ENCODE assay signal across 1 cellular context in the genomic region with DNA sequence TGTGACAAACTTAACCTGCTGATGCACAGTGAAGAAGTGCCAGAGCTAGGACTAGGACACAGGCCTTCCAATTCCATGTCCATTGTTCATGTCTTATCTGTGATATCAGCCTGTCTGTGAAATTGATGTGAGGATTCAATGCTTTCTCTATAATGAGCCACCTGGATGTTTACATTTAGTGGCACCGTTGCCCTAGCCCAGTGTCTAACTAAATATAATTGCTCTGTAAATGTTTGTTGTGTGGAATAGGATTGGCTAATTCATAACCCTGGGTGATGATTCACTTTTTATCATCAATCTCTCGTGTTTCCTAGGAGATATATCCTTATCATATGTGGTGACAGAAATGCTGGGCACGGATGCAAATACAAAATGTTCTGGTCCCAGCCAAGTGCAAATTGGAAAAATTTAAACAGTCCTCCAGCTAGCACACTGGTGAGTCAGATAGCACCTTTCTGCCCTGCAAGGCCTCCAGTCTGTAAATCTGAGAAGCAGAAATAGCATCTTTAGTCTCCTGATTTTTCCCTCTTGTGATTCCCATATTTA.
TF ChIP-seq lines count a peak whose summit lies in the region.

No MANE protein-coding gene starts in this region.

TF ChIP-seq in A549, 52 proteins besides CTCF, POLR2A, EP300 and RAD21 (continued from another document):
- TF ChIP-seq PBX3 (IDR thresholded peaks at IDR 0.05), result peak; percentile 70
- TF ChIP-seq ZNF302 (CRISPR knock-in tag; IDR thresholded peaks at IDR 0.05), result no peak
- TF ChIP-seq HES2 (IDR thresholded peaks at IDR 0.05), result no peak
- TF ChIP-seq HOXB5 (CRISPR knock-in tag; IDR thresholded peaks at IDR 0.05), result peak; percentile 87
- TF ChIP-seq, protein P1, sequence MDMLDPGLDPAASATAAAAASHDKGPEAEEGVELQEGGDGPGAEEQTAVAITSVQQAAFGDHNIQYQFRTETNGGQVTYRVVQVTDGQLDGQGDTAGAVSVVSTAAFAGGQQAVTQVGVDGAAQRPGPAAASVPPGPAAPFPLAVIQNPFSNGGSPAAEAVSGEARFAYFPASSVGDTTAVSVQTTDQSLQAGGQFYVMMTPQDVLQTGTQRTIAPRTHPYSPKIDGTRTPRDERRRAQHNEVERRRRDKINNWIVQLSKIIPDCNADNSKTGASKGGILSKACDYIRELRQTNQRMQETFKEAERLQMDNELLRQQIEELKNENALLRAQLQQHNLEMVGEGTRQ (IDR thresholded peaks at IDR 0.05), result no peak
- no peak for TF ChIP-seq KDM1A (IDR thresholded peaks at IDR 0.05; ENCODE audit: low read depth)
- no peak for TF ChIP-seq CBX2 (IDR thresholded peaks at IDR 0.05; ENCODE audit: borderline replicate concordance, low read depth)
- TF ChIP-seq HDAC2 (IDR thresholded peaks at IDR 0.05), result no peak
- TF ChIP-seq SREBF2 (IDR thresholded peaks at IDR 0.05), result no peak
- TF ChIP-seq ZFP36 (IDR thresholded peaks at IDR 0.05; ENCODE audit: borderline replicate concordance, partially characterized antibody), result no peak
- TF ChIP-seq MAFK (IDR thresholded peaks at IDR 0.05; ENCODE audit: partially characterized antibody), result no peak
- peak; percentile 74 for TF ChIP-seq FOSL2 (IDR thresholded peaks at IDR 0.05)
- TF ChIP-seq FOSL2 (CRISPR knock-in tag; IDR thresholded peaks at IDR 0.05), result peak; percentile 77
- TF ChIP-seq JUN (IDR thresholded peaks at IDR 0.05), result peak in 1 of 2 experiments; percentile 62; a peak in 4 of 5 replicates
- TF ChIP-seq ZC3H11A (IDR thresholded peaks at IDR 0.05), result no peak
- no peak for TF ChIP-seq E2F6 (IDR thresholded peaks at IDR 0.05; ENCODE audit: borderline replicate concordance, low read depth)
- no peak for TF ChIP-seq RNF2 (IDR thresholded peaks at IDR 0.05; ENCODE audit: borderline replicate concordance, low read depth)
- TF ChIP-seq GATA3 (IDR thresholded peaks at IDR 0.05; ENCODE audit: borderline replicate concordance), result peak; percentile 97
- no peak for TF ChIP-seq CHD4 (IDR thresholded peaks at IDR 0.05; ENCODE audit: borderline replicate concordance)
- no peak for TF ChIP-seq BHLHE40 (IDR thresholded peaks at IDR 0.05; ENCODE audit: low read depth, low read length)
- TF ChIP-seq FOSB (CRISPR knock-in tag; IDR thresholded peaks at IDR 0.05), result no peak
- no peak for TF ChIP-seq KDM5A (IDR thresholded peaks at IDR 0.05)
- no peak for TF ChIP-seq EHF (CRISPR knock-in tag; IDR thresholded peaks at IDR 0.05)
- TF ChIP-seq NR3C1 (IDR thresholded peaks at IDR 0.05), result no peak
- no peak for TF ChIP-seq EHMT2 (IDR thresholded peaks at IDR 0.05; ENCODE audit: low read depth)
- TF ChIP-seq MYC (IDR thresholded peaks at IDR 0.05; ENCODE audit: borderline replicate concordance, low read length), result no peak
- no peak for TF ChIP-seq MAZ (IDR thresholded peaks at IDR 0.05; ENCODE audit: borderline replicate concordance, low read depth, low read length)
- no peak for TF ChIP-seq CHD2 (IDR thresholded peaks at IDR 0.05; ENCODE audit: low read length, partially characterized antibody)
- TF ChIP-seq, protein P2, sequence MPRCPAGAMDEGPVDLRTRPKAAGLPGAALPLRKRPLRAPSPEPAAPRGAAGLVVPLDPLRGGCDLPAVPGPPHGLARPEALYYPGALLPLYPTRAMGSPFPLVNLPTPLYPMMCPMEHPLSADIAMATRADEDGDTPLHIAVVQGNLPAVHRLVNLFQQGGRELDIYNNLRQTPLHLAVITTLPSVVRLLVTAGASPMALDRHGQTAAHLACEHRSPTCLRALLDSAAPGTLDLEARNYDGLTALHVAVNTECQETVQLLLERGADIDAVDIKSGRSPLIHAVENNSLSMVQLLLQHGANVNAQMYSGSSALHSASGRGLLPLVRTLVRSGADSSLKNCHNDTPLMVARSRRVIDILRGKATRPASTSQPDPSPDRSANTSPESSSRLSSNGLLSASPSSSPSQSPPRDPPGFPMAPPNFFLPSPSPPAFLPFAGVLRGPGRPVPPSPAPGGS (IDR thresholded peaks at IDR 0.05), result no peak
- no peak for TF ChIP-seq PHF8 (IDR thresholded peaks at IDR 0.05; ENCODE audit: borderline replicate concordance, low read depth)
- TF ChIP-seq, protein P3, sequence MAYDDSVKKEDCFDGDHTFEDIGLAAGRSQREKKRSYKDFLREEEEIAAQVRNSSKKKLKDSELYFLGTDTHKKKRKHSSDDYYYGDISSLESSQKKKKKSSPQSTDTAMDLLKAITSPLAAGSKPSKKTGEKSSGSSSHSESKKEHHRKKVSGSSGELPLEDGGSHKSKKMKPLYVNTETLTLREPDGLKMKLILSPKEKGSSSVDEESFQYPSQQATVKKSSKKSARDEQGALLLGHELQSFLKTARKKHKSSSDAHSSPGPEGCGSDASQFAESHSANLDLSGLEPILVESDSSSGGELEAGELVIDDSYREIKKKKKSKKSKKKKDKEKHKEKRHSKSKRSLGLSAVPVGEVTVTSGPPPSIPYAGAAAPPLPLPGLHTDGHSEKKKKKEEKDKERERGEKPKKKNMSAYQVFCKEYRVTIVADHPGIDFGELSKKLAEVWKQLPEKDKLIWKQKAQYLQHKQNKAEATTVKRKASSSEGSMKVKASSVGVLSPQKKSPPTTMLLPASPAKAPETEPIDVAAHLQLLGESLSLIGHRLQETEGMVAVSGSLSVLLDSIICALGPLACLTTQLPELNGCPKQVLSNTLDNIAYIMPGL (CRISPR knock-in tag; IDR thresholded peaks at IDR 0.05; ENCODE audit: borderline replicate concordance), result no peak
- TF ChIP-seq ZSCAN20 (CRISPR knock-in tag; IDR thresholded peaks at IDR 0.05), result no peak
- TF ChIP-seq RARB (CRISPR knock-in tag; IDR thresholded peaks at IDR 0.05), result no peak
- TF ChIP-seq FOXS1 (CRISPR knock-in tag; IDR thresholded peaks at IDR 0.05), result no peak
- peak in 1 of 2 experiments; percentile 77; a peak in 2 of 4 replicates for TF ChIP-seq CEBPB (IDR thresholded peaks at IDR 0.05)
- TF ChIP-seq JUNB (IDR thresholded peaks at IDR 0.05), result peak; percentile 86
